In the genomic region with DNA sequence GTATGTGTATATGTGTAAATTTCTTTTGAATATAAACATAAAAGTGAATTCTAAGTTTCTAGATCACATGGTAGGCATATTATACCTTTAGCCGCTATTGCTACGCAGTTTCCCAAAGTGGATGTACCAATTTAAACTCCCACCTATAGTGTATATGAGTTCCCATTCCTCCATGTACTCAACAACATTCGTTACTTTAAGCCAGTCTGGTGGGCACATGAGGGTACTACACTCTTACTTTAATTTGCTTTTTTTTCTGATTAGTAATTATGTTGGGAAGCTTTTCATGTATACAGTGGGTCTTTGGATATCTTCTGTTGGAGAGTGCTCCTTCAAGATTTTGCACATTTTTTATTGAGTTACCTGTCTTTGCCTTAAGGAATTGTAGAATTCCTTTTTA, we compare ENCODE assay signal across 17 cellular contexts.
"Had no signal": no experiment of that assay in that cellular context is flagged by ENCODE, and none has a peak within 500 bp of the region (broad histone marks: within the 10 kb centered on the region; RNA-seq: fewer than 3 reads in every experiment).

No MANE protein-coding gene starts in this region.

- H3K4me3 Mint-ChIP-seq: activated CD4-positive, alpha-beta T cell treated with anti-CD3 and anti-CD28 coated beads, Interleukin-2, amount 10 ng/mL, durations not matched to agents 7 days and 5 days; natural killer cell had no signal

- H3K27me3 Mint-ChIP-seq: activated CD4-positive, alpha-beta T cell treated with anti-CD3 and anti-CD28 coated beads, Interleukin-2, amount 10 ng/mL, durations not matched to agents 7 days and 5 days had no signal

- H3K27ac Mint-ChIP-seq: activated CD4-positive, alpha-beta T cell treated with anti-CD3 and anti-CD28 coated beads, Interleukin-2, amount 10 ng/mL, durations not matched to agents 7 days and 5 days; natural killer cell had no signal

- H3K36me3 ChIP-seq: breast epithelium, suprapubic skin, upper lobe of left lung had no signal

- H3K4me1 ChIP-seq: breast epithelium, psoas muscle, suprapubic skin, upper lobe of left lung had no signal

- H3K27me3 ChIP-seq: breast epithelium, hepatocyte, suprapubic skin, upper lobe of left lung had no signal

- DNase-seq: activated CD4-positive, alpha-beta T cell treated with anti-CD3 and anti-CD28 coated beads, Interleukin-2, amount 10 ng/mL, durations not matched to agents 7 days and 5 days; activated naive CD4-positive, alpha-beta T cell treated with Interleukin-2 at 50 U/mL for 16 hours; activated T-cell treated with anti-CD3 and anti-CD28 coated beads for 4 hours; aorta; dermis blood vessel endothelial cell; erythroblast; mammary epithelial cell; natural killer cell; occipital lobe; psoas muscle; stimulated activated naive CD8-positive, alpha-beta T cell treated with anti-CD3 and anti-CD28 coated beads, Interleukin-15, Interleukin-2, amounts not matched to agents 100 U/mL and 50 U/mL, for 24 hours; upper lobe of left lung had no signal

- H3K9me3 Mint-ChIP-seq: activated CD4-positive, alpha-beta T cell treated with anti-CD3 and anti-CD28 coated beads, Interleukin-2, amount 10 ng/mL, durations not matched to agents 7 days and 5 days had no signal

- H3K9me3 ChIP-seq: breast epithelium, psoas muscle, suprapubic skin, upper lobe of left lung had no signal

- H3K27ac ChIP-seq: breast epithelium, hepatocyte, psoas muscle, suprapubic skin, upper lobe of left lung had no signal

- ATAC-seq: left lobe of liver; natural killer cell; psoas muscle; sciatic nerve; stimulated activated naive CD8-positive, alpha-beta T cell treated with anti-CD3 and anti-CD28 coated beads, Interleukin-15, Interleukin-2, amounts not matched to agents 100 U/mL and 50 U/mL, for 24 hours had no signal

- H3K36me3 Mint-ChIP-seq: natural killer cell had no signal

- H3K4me3 ChIP-seq: breast epithelium, hepatocyte, psoas muscle, suprapubic skin, upper lobe of left lung had no signal

- H3K4me1 Mint-ChIP-seq: activated CD4-positive, alpha-beta T cell treated with anti-CD3 and anti-CD28 coated beads, Interleukin-2, amount 10 ng/mL, durations not matched to agents 7 days and 5 days; natural killer cell had no signal
